In genomic region chr18:72468011-72468710, GRCh38 we compare ENCODE assay signal across 23 cellular contexts.
"Had no signal": no experiment of that assay in that cellular context is flagged by ENCODE, and none has a peak within 500 bp of the region (broad histone marks: within the 10 kb centered on the region; RNA-seq: fewer than 3 reads in every experiment).

No MANE protein-coding gene starts in this region.

- H3K4me3 ChIP-seq: breast epithelium, esophagus muscularis mucosa, left ventricle myocardium inferior, skin epidermis, thoracic aorta had no signal

- H3K36me3 ChIP-seq: breast epithelium, esophagus muscularis mucosa, left ventricle myocardium inferior, neutrophil, thoracic aorta had no signal

- H3K27ac ChIP-seq: breast epithelium, esophagus muscularis mucosa, left ventricle myocardium inferior, neutrophil, skin epidermis, thoracic aorta had no signal

- DNase-seq: activated CD4-positive, alpha-beta memory T cell treated with anti-CD3 and anti-CD28 coated beads, Interleukin-2, amount 10 ng/mL, durations not matched to agents 7 days and 5 days; activated CD4-positive, alpha-beta T cell treated with anti-CD3 and anti-CD28 coated beads, Interleukin-2, amount 10 ng/mL, durations not matched to agents 24 days and 14 days; activated CD4-positive, CD25-positive, alpha-beta regulatory T cell treated with anti-CD3 and anti-CD28 coated beads, Interleukin-2, amount 50 U/mL, for 72 hours; activated CD8-positive, alpha-beta memory T cell treated with anti-CD3 and anti-CD28 coated beads, Interleukin-2, amount 50 U/mL, for 48 hours; activated gamma-delta T cell treated with Interleukin-2 at 50 U/mL for 16 hours; activated T-cell treated with anti-CD3 and anti-CD28 coated beads, Interleukin-2, amount 50 U/mL, for 24 hours; central memory CD4-positive, alpha-beta T cell; endodermal cell; left ventricle myocardium inferior; mammary epithelial cell; naive B cell; nephron progenitor cell; retina; stimulated activated CD4-positive, alpha-beta T cell treated with anti-CD3 and anti-CD28 coated beads, Interleukin-12 subunit alpha, Interleukin-12 subunit beta, amount 100 ng/mL, for 4 hours; stimulated activated CD4-positive, alpha-beta T cell treated with anti-CD3 and anti-CD28 coated beads, Interleukin-4, amount 100 ng/mL, for 1 hour; T1000; trophoblast cell had no signal

- H3K9me3 ChIP-seq: breast epithelium, esophagus muscularis mucosa, neutrophil, thoracic aorta had no signal

- H3K27me3 ChIP-seq: breast epithelium, esophagus muscularis mucosa, neutrophil had no signal

- ATAC-seq: sciatic nerve had no signal
